Comparison of ENCODE assay signal across 15 cellular contexts in the genomic region with DNA sequence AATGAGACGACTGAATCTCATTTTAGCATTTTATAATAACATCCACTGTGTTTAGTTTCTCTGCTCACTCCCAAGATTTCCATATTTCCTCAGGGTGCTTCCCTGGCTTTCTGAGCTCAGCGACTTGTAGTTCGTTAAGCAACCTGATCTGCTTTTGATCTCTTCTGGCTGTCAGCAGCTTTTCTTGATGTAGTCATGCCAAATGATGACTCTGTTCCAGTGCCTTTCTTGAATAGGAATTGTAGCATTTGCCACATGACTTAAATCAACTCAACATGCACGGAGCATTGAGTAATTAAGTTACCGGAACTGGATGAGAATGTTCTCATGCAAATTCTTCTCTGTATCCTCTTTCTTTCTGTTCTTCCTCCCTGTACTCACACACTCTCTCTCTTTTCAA.
DNase-seq lines count a peak whose midpoint lies in the region; ATAC-seq and TF ChIP-seq lines count a peak whose summit lies in the region.
"Had no signal": no experiment of that assay in that cellular context is flagged by ENCODE, and none has a peak within 500 bp of the region (broad histone marks: within the 10 kb centered on the region; RNA-seq: fewer than 3 reads in every experiment).

No MANE protein-coding gene starts in this region.

- ATAC-seq in HG02798 (IDR thresholded peaks at IDR 0.05; ENCODE audit: poor library complexity, unreplicated experiment) = no peak

- WGBS in thyroid gland, 2 donors = 10 to 12% methylated on average over 5 of the region's 5 CpGs

- in situ Hi-C loops in brain microvascular endothelial cell (cut with HindIII; ENCODE audit: low pct_ligation_motif_present, low sequenced_read_pairs) = no loop called here

- no peaks in the 10 kb centered on the region for H3K27me3 ChIP-seq in brain microvascular endothelial cell (replicated peaks)
- no peaks in the 10 kb centered on the region for H3K27me3 ChIP-seq in kidney epithelial cell (ENCODE audit: control insufficient read depth, insufficient read depth, low read length)
- H3K27me3 ChIP-seq in thyroid gland = no peaks in the 10 kb centered on the region
- H3K27me3 ChIP-seq in BE2C = no peaks in the 10 kb centered on the region
- H3K27me3 ChIP-seq: tibial nerve had no signal

- peaks cover 63% of the 10 kb centered on the region for H3K4me1 Mint-ChIP-seq in HFFc6 (ENCODE audit: low read depth)
- H3K4me1 Mint-ChIP-seq: activated naive CD4-positive, alpha-beta T cell treated with anti-CD3 and anti-CD28 coated beads, Interleukin-2, amount 50 U/mL, for 24 hours had no signal

- intact Hi-C loops in thyroid gland (cut with DNase I) = no loop called here

- H3K4me3 Mint-ChIP-seq in HFFc6 = peak overlapping the region; percentile 46
- H3K4me3 Mint-ChIP-seq: activated CD4-positive, alpha-beta memory T cell treated with anti-CD3 and anti-CD28 coated beads for 36 hours; activated naive CD4-positive, alpha-beta T cell treated with anti-CD3 and anti-CD28 coated beads, Interleukin-2, amount 50 U/mL, for 24 hours had no signal

- peak in 1 of 2 donors; percentile 80 for TF ChIP-seq POLR2A in thyroid gland (IDR thresholded peaks at IDR 0.05)

- H3K9me3 ChIP-seq in thyroid gland = no peaks in the 10 kb centered on the region
- H3K9me3 ChIP-seq in BE2C = no peaks in the 10 kb centered on the region
- H3K9me3 ChIP-seq: tibial nerve had no signal

- DNase-seq in HFFc6 (peak; percentile 94), brain microvascular endothelial cell (peak; percentile 84), kidney epithelial cell (ENCODE audit: low read depth) (peak; percentile 71), thyroid gland (peak; percentile 43 to 56), BE2C (no peak)
- DNase-seq in activated CD4-positive, alpha-beta T cell treated with anti-CD3 and anti-CD28 coated beads for 4 hours = no peak
- DNase-seq: activated CD4-positive, alpha-beta memory T cell treated with anti-CD3 and anti-CD28 coated beads for 36 hours; GF-D8; kidney; NCI-H510A treated with DMSO at 0.1 percent for 48 hours had no signal

- peak overlapping the region; percentile 89 for H3K27ac Mint-ChIP-seq in HFFc6
- H3K27ac Mint-ChIP-seq: activated CD4-positive, alpha-beta memory T cell treated with anti-CD3 and anti-CD28 coated beads for 36 hours; activated naive CD4-positive, alpha-beta T cell treated with anti-CD3 and anti-CD28 coated beads, Interleukin-2, amount 50 U/mL, for 24 hours had no signal

- H3K27ac ChIP-seq in brain microvascular endothelial cell = peak overlapping the region; percentile 62
- H3K27ac ChIP-seq in thyroid gland = peak overlapping the region; percentile 74 to 96 (median 94)
- H3K27ac ChIP-seq: KMS-11, SK-N-MC had no signal

- H3K4me1 ChIP-seq in thyroid gland (peaks cover 24 to 28% of the 10 kb centered on the region in 2 donors), BE2C (no peaks in the 10 kb centered on the region)

- TF ChIP-seq CTCF in HFFc6 (IDR thresholded peaks at IDR 0.05) (no peak), brain microvascular endothelial cell (IDR thresholded peaks at IDR 0.05; ENCODE audit: low read depth, low read length, missing control alignments) (no peak), kidney epithelial cell (IDR thresholded peaks at IDR 0.05; ENCODE audit: insufficient read depth, low read length, poor library complexity, severe bottlenecking) (no peak), thyroid gland (IDR thresholded peaks at IDR 0.05) (peak in 2 of 6 experiments; percentile 31 to 38), BE2C (IDR thresholded peaks at IDR 0.05; ENCODE audit: low read depth, low read length) (no peak)

- H3K4me3 ChIP-seq in brain microvascular endothelial cell (ENCODE audit: low read depth, low read length) = no peak overlapping the region
- no peak overlapping the region for H3K4me3 ChIP-seq in kidney epithelial cell (ENCODE audit: low read depth, low read length)
- no peak overlapping the region for H3K4me3 ChIP-seq in thyroid gland (replicated peaks in 1 of 3)
- H3K4me3 ChIP-seq in BE2C (ENCODE audit: low read depth, low read length) = no peak overlapping the region
- H3K4me3 ChIP-seq: SK-N-MC, tibial nerve had no signal

- peaks cover 6% of the 10 kb centered on the region; the same call in 1 of the 2 replicates for H3K27me3 Mint-ChIP-seq in HFFc6 (ENCODE audit: insufficient read depth)
- H3K27me3 Mint-ChIP-seq: activated CD4-positive, alpha-beta memory T cell treated with anti-CD3 and anti-CD28 coated beads for 36 hours; activated naive CD4-positive, alpha-beta T cell treated with anti-CD3 and anti-CD28 coated beads, Interleukin-2, amount 50 U/mL, for 24 hours had no signal

- H3K9me3 Mint-ChIP-seq in HFFc6 = no peaks in the 10 kb centered on the region
- H3K9me3 Mint-ChIP-seq: activated CD4-positive, alpha-beta memory T cell treated with anti-CD3 and anti-CD28 coated beads for 36 hours; activated naive CD4-positive, alpha-beta T cell treated with anti-CD3 and anti-CD28 coated beads, Interleukin-2, amount 50 U/mL, for 24 hours had no signal

- H3K36me3 ChIP-seq in brain microvascular endothelial cell (replicated peaks) (no peaks in the 10 kb centered on the region), kidney epithelial cell (ENCODE audit: control insufficient read depth, insufficient read depth, low read length) (no peaks in the 10 kb centered on the region), thyroid gland (no peaks in the 10 kb centered on the region), BE2C (no peaks in the 10 kb centered on the region)
- H3K36me3 ChIP-seq: tibial nerve had no signal

- H3K36me3 Mint-ChIP-seq in HFFc6 (ENCODE audit: low read depth) = peaks cover 55% of the 10 kb centered on the region
- H3K36me3 Mint-ChIP-seq: activated CD4-positive, alpha-beta memory T cell treated with anti-CD3 and anti-CD28 coated beads for 36 hours; activated naive CD4-positive, alpha-beta T cell treated with anti-CD3 and anti-CD28 coated beads, Interleukin-2, amount 50 U/mL, for 24 hours had no signal

Comparison
In these comparisons a context has a peak if more than half of its experiments do, and no peak if none do; other contexts are left out.
1. DNase-seq: peak in HFFc6 (single experiment), brain microvascular endothelial cell (single experiment), kidney epithelial cell (single experiment) and thyroid gland (2 of 2); none in BE2C (single experiment) and activated CD4-positive, alpha-beta T cell treated with anti-CD3 and anti-CD28 coated beads for 4 hours (0 of 2).